1 cellular context compared by ENCODE assay signal in the genomic region with DNA sequence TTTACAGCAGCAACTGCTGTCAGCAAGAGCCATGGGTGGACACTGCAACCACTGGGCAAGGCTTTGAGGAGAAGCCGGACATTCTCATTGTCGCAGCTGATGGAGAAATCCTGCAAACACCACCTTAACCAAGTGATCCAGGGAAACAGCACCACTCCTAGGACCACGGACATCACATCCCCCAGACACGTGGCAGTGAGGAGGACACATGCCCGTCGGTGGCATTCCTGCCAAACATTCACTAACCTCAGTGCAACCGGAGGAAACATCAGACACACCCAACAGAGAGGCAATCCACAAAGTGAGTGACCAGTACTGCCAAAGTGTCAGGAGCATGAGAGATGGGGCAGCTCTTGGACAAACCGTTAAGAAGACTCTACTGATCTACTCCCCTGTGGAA.
TF ChIP-seq lines count a peak whose summit lies in the region.

No MANE protein-coding gene starts in this region.

TF ChIP-seq in HepG2, 621 proteins besides CTCF, POLR2A, EP300 and RAD21:
- TF ChIP-seq FOSL2 (CRISPR knock-in tag; IDR thresholded peaks at IDR 0.05): no peak
- TF ChIP-seq, protein P1, sequence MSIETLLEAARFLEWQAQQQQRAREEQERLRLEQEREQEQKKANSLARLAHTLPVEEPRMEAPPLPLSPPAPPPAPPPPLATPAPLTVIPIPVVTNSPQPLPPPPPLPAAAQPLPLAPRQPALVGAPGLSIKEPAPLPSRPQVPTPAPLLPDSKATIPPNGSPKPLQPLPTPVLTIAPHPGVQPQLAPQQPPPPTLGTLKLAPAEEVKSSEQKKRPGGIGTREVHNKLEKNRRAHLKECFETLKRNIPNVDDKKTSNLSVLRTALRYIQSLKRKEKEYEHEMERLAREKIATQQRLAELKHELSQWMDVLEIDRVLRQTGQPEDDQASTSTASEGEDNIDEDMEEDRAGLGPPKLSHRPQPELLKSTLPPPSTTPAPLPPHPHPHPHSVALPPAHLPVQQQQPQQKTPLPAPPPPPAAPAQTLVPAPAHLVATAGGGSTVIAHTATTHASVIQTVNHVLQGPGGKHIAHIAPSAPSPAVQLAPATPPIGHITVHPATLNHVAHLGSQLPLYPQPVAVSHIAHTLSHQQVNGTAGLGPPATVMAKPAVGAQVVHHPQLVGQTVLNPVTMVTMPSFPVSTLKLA (IDR thresholded peaks at IDR 0.05): peak; percentile 84
